Comparison of ENCODE assay signal across 1 cellular context in the genomic region with DNA sequence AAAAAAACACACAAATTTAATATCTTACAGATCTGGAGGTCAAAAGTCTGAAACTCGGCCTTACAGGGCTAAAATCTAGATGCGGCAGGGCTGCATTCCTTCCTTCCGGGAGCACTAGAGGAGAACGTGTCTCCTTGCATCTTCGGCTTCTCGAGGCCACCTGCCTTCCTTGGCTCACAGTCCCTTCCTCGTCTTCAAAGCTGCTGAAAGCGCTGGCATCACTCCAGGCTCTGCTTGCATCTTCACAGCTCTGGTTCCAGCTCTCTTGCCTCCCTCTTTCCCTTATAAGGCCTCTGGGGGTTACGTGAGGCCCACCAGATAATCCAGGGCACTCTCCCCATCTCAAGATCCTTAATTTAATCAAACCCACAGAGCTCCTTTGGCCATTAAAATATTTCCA.
TF ChIP-seq lines count a peak whose summit lies in the region.

No MANE protein-coding gene starts in this region.

TF ChIP-seq in HEK293T, 16 proteins besides CTCF, POLR2A, EP300 and RAD21 (continued from another document):
- no peak for TF ChIP-seq FOXK2 (IDR thresholded peaks at IDR 0.05)
- no peak for TF ChIP-seq ARNT (IDR thresholded peaks at IDR 0.05)
- no peak for TF ChIP-seq FOXM1 (IDR thresholded peaks at IDR 0.05; ENCODE audit: borderline replicate concordance)
- no peak for TF ChIP-seq NFRKB (IDR thresholded peaks at IDR 0.05)
- TF ChIP-seq ZNF384 (IDR thresholded peaks at IDR 0.05) = no peak
- no peak for TF ChIP-seq ELF4 (IDR thresholded peaks at IDR 0.05)
- no peak for TF ChIP-seq BHLHE40 (IDR thresholded peaks at IDR 0.05; ENCODE audit: borderline replicate concordance)
- TF ChIP-seq PKNOX1 (IDR thresholded peaks at IDR 0.05) = no peak
- no peak for TF ChIP-seq CTBP1 (IDR thresholded peaks at IDR 0.05; ENCODE audit: borderline replicate concordance)
- TF ChIP-seq SUZ12 (IDR thresholded peaks at IDR 0.05) = no peak
- TF ChIP-seq SP1 (IDR thresholded peaks at IDR 0.05) = no peak
- TF ChIP-seq FOXA1 (IDR thresholded peaks at IDR 0.05) = no peak
